8 cellular contexts compared by ENCODE assay signal in genomic region chr3:46378426-46378942, GRCh38. TPM values are rescaled to one million over a fixed set of nuclear protein-coding genes. Genes with fewer than 3 reads are reported as not detected.
DNase-seq lines count a peak whose midpoint lies in the region; ATAC-seq lines count a peak whose summit lies in the region.

No MANE protein-coding gene starts in this region.

- no CpG with 5 or more reads among the region's 8 CpGs for WGBS in trophoblast cell (ENCODE audit: extremely low coverage, insufficient coverage, insufficient read length)
- WGBS in aorta, 2 donors: 40 to 43% methylated on average over 8 of the region's 8 CpGs

- H3K9me3 ChIP-seq in trophoblast cell (ENCODE audit: insufficient read depth, low read depth, low read length): peaks cover 2% of the 10 kb centered on the region
- H3K9me3 ChIP-seq in aorta (ENCODE audit: control insufficient read depth, low read length): no peaks in the 10 kb centered on the region

- no peak overlapping the region for H2BK5ac ChIP-seq in trophoblast cell (ENCODE audit: low read depth, low read length, poor library complexity)

- intact Hi-C loops in aorta (cut with DNase I): no loop called here

- H3K23ac ChIP-seq in trophoblast cell (ENCODE audit: low read length): no peak overlapping the region

- H3K79me1 ChIP-seq in trophoblast cell (ENCODE audit: low read length): no peaks in the 10 kb centered on the region

- no peaks in the 10 kb centered on the region for H3K36me3 ChIP-seq in trophoblast cell (ENCODE audit: control insufficient read depth in 1 of 2, insufficient read depth in 2 of 2, low read length in 2 of 2)
- H3K36me3 ChIP-seq in aorta (ENCODE audit: control insufficient read depth in 1 of 2, insufficient read depth in 2 of 2, low read length in 1 of 2): no peaks in the 10 kb centered on the region

- H3K79me2 ChIP-seq in trophoblast cell (ENCODE audit: control insufficient read depth, insufficient read depth, low read length, poor library complexity): no peaks in the 10 kb centered on the region

- H2AFZ ChIP-seq in trophoblast cell (ENCODE audit: insufficient read depth, low read length, poor library complexity): no peak overlapping the region

- H3K27me3 ChIP-seq in trophoblast cell (ENCODE audit: insufficient read depth, low read length) (no peaks in the 10 kb centered on the region), aorta (ENCODE audit: control insufficient read depth in 1 of 2, insufficient read depth in 2 of 2, low read length in 1 of 2) (no peaks in the 10 kb centered on the region)

- DNase-seq in NCI-H748 (lab: John Stamatoyannopoulos, UW; ENCODE audit: unreplicated experiment): peak; percentile 62
- DNase-seq in NCI-H748 treated with DMSO at 0.1 percent for 48 hours (lab: John Stamatoyannopoulos, UW): no peak
- peak; percentile 58 for DNase-seq in RKO (ENCODE audit: low spot score)
- peak; percentile 53 for DNase-seq in activated effector memory CD4-positive, alpha-beta T cell treated with Interleukin-2 at 50 U/mL for 16 hours
- peak; percentile 46 for DNase-seq in foreskin melanocyte
- DNase-seq in trophoblast cell: peak; percentile 73 to 90
- peak; percentile 82 to 85 for DNase-seq in aorta

- H4K12ac ChIP-seq in trophoblast cell (ENCODE audit: low read depth, low read length): no peak overlapping the region

- H3K4me1 ChIP-seq in trophoblast cell (ENCODE audit: control insufficient read depth in 1 of 2, insufficient read depth in 2 of 2, low read length in 2 of 2): peaks cover 0 to 1% of the 10 kb centered on the region in 2 experiments
- H3K4me1 ChIP-seq in aorta (ENCODE audit: control insufficient read depth in 1 of 2, insufficient read depth in 2 of 2, low read length in 2 of 2): no peaks in the 10 kb centered on the region

- no peak overlapping the region for H3K4ac ChIP-seq in trophoblast cell (ENCODE audit: low read depth, low read length)

- ATAC-seq in aorta (ENCODE audit: low FRiP score): no peak
- no peak for ATAC-seq in HG03460 (IDR thresholded peaks at IDR 0.05; ENCODE audit: unreplicated experiment)

- H3K27ac ChIP-seq in trophoblast cell (ENCODE audit: low read depth, low read length): no peak overlapping the region
- H3K27ac ChIP-seq in aorta (ENCODE audit: low read depth in 1 of 2, low read length in 2 of 2): no peak overlapping the region

- H3K4me2 ChIP-seq in trophoblast cell (ENCODE audit: low read length): no peak overlapping the region

- no peak overlapping the region for H2BK120ac ChIP-seq in trophoblast cell (ENCODE audit: insufficient read depth, low read length, poor library complexity)

- H2AK5ac ChIP-seq in trophoblast cell (ENCODE audit: low read length): no peak overlapping the region

- no peak overlapping the region for H3K14ac ChIP-seq in trophoblast cell (ENCODE audit: low read length)

- H3K18ac ChIP-seq in trophoblast cell (ENCODE audit: low read length): no peak overlapping the region

- no peak overlapping the region for H4K8ac ChIP-seq in trophoblast cell (ENCODE audit: low read depth, low read length)

- H3K4me3 ChIP-seq in trophoblast cell (ENCODE audit: low read depth, low read length) (no peak overlapping the region), aorta (ENCODE audit: low read length in 2 of 2) (no peak overlapping the region)

- no peak overlapping the region for H4K91ac ChIP-seq in trophoblast cell (ENCODE audit: low read depth, low read length)

- H3K9ac ChIP-seq in trophoblast cell (ENCODE audit: low read length): no peak overlapping the region

- H2BK12ac ChIP-seq in trophoblast cell (ENCODE audit: low read length): no peak overlapping the region

RNA-seq across cellular contexts. Expression of gene CCR5, which starts 7.7 kb away (rescaled TPM):
- polyA plus RNA-seq in trophoblast cell (2013): 0.03 TPM in 1 of 2 replicates, not detected in the other
- total RNA-seq in aorta: 1 to 10 TPM; 4.1 to 5.7 TPM
- polyA plus RNA-seq in aorta: 1 to 10 TPM in 1 of 2 donors, under 1 TPM in 1; 0.05 to 2.1 TPM

RNA-seq across cellular contexts. Expression of gene CCR2, which starts 24.6 kb away (rescaled TPM):
- 0.05 and 0.21 TPM in 2 replicates for polyA plus RNA-seq in trophoblast cell (2013)
- 1 to 10 TPM; 2.8 to 6.2 TPM for total RNA-seq in aorta
- polyA plus RNA-seq in aorta: under 1 TPM in 1 of 2 donors, not detected in 1; 0.18 TPM

RNA-seq across cellular contexts. Expression of gene CCRL2, which starts 28.6 kb away (rescaled TPM):
- 0.36 and 0.44 TPM in 2 replicates for polyA plus RNA-seq in trophoblast cell (2013)
- total RNA-seq in aorta: 1 to 10 TPM; 3.1 to 5.1 TPM
- polyA plus RNA-seq in aorta: 1 to 10 TPM in 1 of 2 donors, under 1 TPM in 1; 0.59 to 1.8 TPM
